ENCODE assay signal across 8 cellular contexts in genomic region chr19:58154679-58155648, GRCh38. TPM values are rescaled to one million over a fixed set of nuclear protein-coding genes. Genes with fewer than 3 reads are reported as not detected.
DNase-seq lines count a peak whose midpoint lies in the region; ATAC-seq lines count a peak whose summit lies in the region.

No MANE protein-coding gene starts in this region.

- POLR2A ChIA-PET in activated CD4-positive, alpha-beta T cell treated with anti-CD3 and anti-CD28 coated beads, Interleukin-2, amount 10 ng/mL, durations not matched to agents 7 days and 5 days (lab: Charles Lee), result no interaction called here

- CTCF ChIA-PET in activated CD4-positive, alpha-beta T cell treated with anti-CD3 and anti-CD28 coated beads, Interleukin-2, amount 10 ng/mL, durations not matched to agents 7 days and 5 days (lab: Charles Lee), result interaction anchor here (0.5 to 0.9 kb wide), 8 partner anchors 10 to 1598 kb away, joined by 3 to 5 read pairs (median 3); partner anchors contain the start of gene ZNF274

- peaks cover 29% of the 10 kb centered on the region for H3K9me3 Mint-ChIP-seq in activated CD4-positive, alpha-beta T cell treated with anti-CD3 and anti-CD28 coated beads, Interleukin-2, amount 10 ng/mL, durations not matched to agents 7 days and 5 days

- intact Hi-C loops in left colon (cut with DNase I, micrococcal nuclease), result loop anchor here in 1 of 2 donors (5.0 kb wide), 2 partner anchors 133 to 418 kb away; no protein-coding TSS in a partner anchor

- DNase-seq in SIG-M5 treated with dmso at 0.1 percent for 504 hours (lab: John Stamatoyannopoulos, UW; ENCODE audit: unreplicated experiment) (peak; percentile 38), SIG-M5 (lab: John Stamatoyannopoulos, UW) (no peak), NCI-H2196 treated with DMSO at 0.1 percent for 48 hours (lab: John Stamatoyannopoulos, UW; ENCODE audit: unreplicated experiment) (peak; percentile 84), cortex of kidney (lab: John Stamatoyannopoulos, UW) (peak; percentile 43), left colon (peak; percentile 92 to 99)
- DNase-seq in activated CD4-positive, alpha-beta T cell treated with anti-CD3 and anti-CD28 coated beads, Interleukin-2, amount 10 ng/mL, durations not matched to agents 7 days and 5 days, result peak; percentile 96
- peak; percentile 96 to 100 (median 98) for DNase-seq in stimulated activated CD4-positive, alpha-beta T cell treated with anti-CD3 and anti-CD28 coated beads, Interleukin-1b, Interleukin-23, amount 100 ng/mL, for 24 hours (ENCODE audit: low read depth in 4 of 4, low spot score in 1 of 4)

- peaks cover 9% of the 10 kb centered on the region for H3K36me3 Mint-ChIP-seq in activated CD4-positive, alpha-beta T cell treated with anti-CD3 and anti-CD28 coated beads, Interleukin-2, amount 10 ng/mL, durations not matched to agents 7 days and 5 days (ENCODE audit: low read depth)

- H3K4me1 Mint-ChIP-seq in activated CD4-positive, alpha-beta T cell treated with anti-CD3 and anti-CD28 coated beads, Interleukin-2, amount 10 ng/mL, durations not matched to agents 7 days and 5 days, result peaks cover 10% of the 10 kb centered on the region

- ATAC-seq in HG03039 (IDR thresholded peaks at IDR 0.05; ENCODE audit: unreplicated experiment) (peak; percentile 53), left colon (peak; percentile 95)

- H3K27me3 Mint-ChIP-seq in activated CD4-positive, alpha-beta T cell treated with anti-CD3 and anti-CD28 coated beads, Interleukin-2, amount 10 ng/mL, durations not matched to agents 7 days and 5 days, result no peaks in the 10 kb centered on the region

- H3K27ac Mint-ChIP-seq in activated CD4-positive, alpha-beta T cell treated with anti-CD3 and anti-CD28 coated beads, Interleukin-2, amount 10 ng/mL, durations not matched to agents 7 days and 5 days, result peak overlapping the region; percentile 73

- peak overlapping the region; percentile 61 for H3K4me3 Mint-ChIP-seq in activated CD4-positive, alpha-beta T cell treated with anti-CD3 and anti-CD28 coated beads, Interleukin-2, amount 10 ng/mL, durations not matched to agents 7 days and 5 days

RNA-seq across cellular contexts. Expression of gene ZNF329, which starts 4.4 kb away (rescaled TPM):
- total RNA-seq in activated CD4-positive, alpha-beta T cell treated with anti-CD3 and anti-CD28 coated beads, Interleukin-2, amount 10 ng/mL, durations not matched to agents 7 days and 5 days, result 1 to 10 TPM; 5.2 to 5.5 TPM
- 1 to 10 TPM; 3.1 to 3.9 TPM for total RNA-seq in left colon

RNA-seq across cellular contexts. Expression of gene ZNF274, which starts 27.9 kb away (rescaled TPM):
- total RNA-seq in activated CD4-positive, alpha-beta T cell treated with anti-CD3 and anti-CD28 coated beads, Interleukin-2, amount 10 ng/mL, durations not matched to agents 7 days and 5 days, result 10 to 100 TPM; 22.4 to 23.7 TPM
- total RNA-seq in left colon, result 10 to 100 TPM; 14.4 to 17.4 TPM

RNA-seq across cellular contexts. Expression of gene ZSCAN18, which starts 56.9 kb away (rescaled TPM):
- total RNA-seq in activated CD4-positive, alpha-beta T cell treated with anti-CD3 and anti-CD28 coated beads, Interleukin-2, amount 10 ng/mL, durations not matched to agents 7 days and 5 days, result 10 to 100 TPM; 19.0 to 20.6 TPM
- total RNA-seq in left colon, result 10 to 100 TPM; 19.8 to 22.6 TPM
